Comparison of ENCODE assay signal across 11 cellular contexts in genomic region chr2:71716697-71717624, GRCh38.
DNase-seq lines count a peak whose midpoint lies in the region; ATAC-seq and TF ChIP-seq lines count a peak whose summit lies in the region.
"Had no signal": no experiment of that assay in that cellular context is flagged by ENCODE, and none has a peak within 500 bp of the region (broad histone marks: within the 10 kb centered on the region; RNA-seq: fewer than 3 reads in every experiment).

No MANE protein-coding gene starts in this region.

- no peaks in the 10 kb centered on the region for H3K36me3 ChIP-seq in BJ (ENCODE audit: control insufficient read depth, insufficient read depth, low read length)

- no peaks in the 10 kb centered on the region for H3K4me1 Mint-ChIP-seq in glutamatergic neuron (ENCODE audit: low read depth, unreplicated experiment)
- H3K4me1 Mint-ChIP-seq: brain had no signal

- no peaks in the 10 kb centered on the region for H3K36me3 Mint-ChIP-seq in glutamatergic neuron (ENCODE audit: unreplicated experiment)
- H3K36me3 Mint-ChIP-seq: brain had no signal

- H3K4me3 Mint-ChIP-seq in glutamatergic neuron (ENCODE audit: unreplicated experiment), result no peak overlapping the region
- H3K4me3 Mint-ChIP-seq: brain had no signal

- no peak overlapping the region for H3K27ac Mint-ChIP-seq in glutamatergic neuron (ENCODE audit: unreplicated experiment)
- H3K27ac Mint-ChIP-seq: brain had no signal

- H3K27me3 ChIP-seq in BJ (ENCODE audit: control insufficient read depth, insufficient read depth, low read length), result no peaks in the 10 kb centered on the region; the same call in none of the 2 replicates

- POLR2A ChIA-PET in BJ (lab: Charles Lee), result interaction anchor here (0.6 kb wide), 1 partner anchor 28 kb away, joined by 3 read pairs; no protein-coding TSS in a partner anchor

- H3K4me3 ChIP-seq in BJ (ENCODE audit: low read depth, low read length), result no peak overlapping the region

- intact Hi-C loops in posterior vena cava (cut with DNase I), result no loop called here

- ATAC-seq in SK-N-SH treated with all-trans-retinoic acid at 6 μM for 48 hours, result peak; percentile 76
- ATAC-seq in HG02852 (IDR thresholded peaks at IDR 0.05; ENCODE audit: unreplicated experiment), result no peak
- no peak for ATAC-seq in GM21737 (IDR thresholded peaks at IDR 0.05; ENCODE audit: unreplicated experiment)

- H3K27me3 Mint-ChIP-seq in glutamatergic neuron (ENCODE audit: unreplicated experiment), result no peaks in the 10 kb centered on the region

- no peak for TF ChIP-seq CTCF in BJ (IDR thresholded peaks at IDR 0.05; ENCODE audit: insufficient read depth, low read depth, low read length)
- TF ChIP-seq CTCF in glutamatergic neuron (IDR thresholded peaks at IDR 0.05; ENCODE audit: partially characterized antibody, unreplicated experiment), result no peak

- H3K9me3 Mint-ChIP-seq in glutamatergic neuron (ENCODE audit: unreplicated experiment), result no peaks in the 10 kb centered on the region

- CTCF ChIA-PET in BJ (lab: Yijun Ruan, JAX), result interaction anchor here (1.4 kb wide), 1 partner anchor 79 kb away, joined by 3 read pairs; no protein-coding TSS in a partner anchor

- DNase-seq in BJ (ENCODE audit: low read depth) (peak; percentile 85), fibroblast of the conjunctiva (ENCODE audit: low read depth) (peak; percentile 18), posterior vena cava (ENCODE audit: low spot score) (peak; percentile 94), glutamatergic neuron (no peak), DMS53 (lab: John Stamatoyannopoulos, UW) (no peak)
- DNase-seq: activated CD4-positive, CD25-positive, alpha-beta regulatory T cell; NCI-H446 treated with DMSO at 0.1 percent for 48 hours had no signal

TF ChIP-seq in SK-N-SH treated with all-trans-retinoic acid at 6 μM for 48 hours, 23 proteins besides CTCF, POLR2A, EP300 and RAD21:
- no peak for TF ChIP-seq ZFP3 (CRISPR knock-in tag; IDR thresholded peaks at IDR 0.05)
- no peak for TF ChIP-seq PPARA (CRISPR knock-in tag; IDR thresholded peaks at IDR 0.05; ENCODE audit: borderline replicate concordance)
- no peak for TF ChIP-seq TCF4 (CRISPR knock-in tag; IDR thresholded peaks at IDR 0.05; ENCODE audit: borderline replicate concordance)
- no peak for TF ChIP-seq SNAI2 (CRISPR knock-in tag; IDR thresholded peaks at IDR 0.05)
- TF ChIP-seq PATZ1 (CRISPR knock-in tag; IDR thresholded peaks at IDR 0.05; ENCODE audit: borderline replicate concordance), result no peak
TF ChIP-seq in SK-N-SH treated with all-trans-retinoic acid at 6 μM for 48 hours: peak in this region for 0.

Comparison
In these comparisons a context has a peak if more than half of its experiments do, and no peak if none do; other contexts are left out.
1. DNase-seq: peak in BJ (single experiment), fibroblast of the conjunctiva (single experiment) and posterior vena cava (single experiment); none in glutamatergic neuron (single experiment) and DMS53 (single experiment).